ENCODE assay signal across 1 cellular context in genomic region chr1:203607169-203607873, GRCh38.
A peak's percentile ranks its signal among the peaks of the same experiment; 100 is the strongest.
TF ChIP-seq lines count a peak whose summit lies in the region.

No MANE protein-coding gene starts in this region.

TF ChIP-seq in K562, 482 proteins besides CTCF, POLR2A, EP300 and RAD21 (continued from another document and continues in another):
- no peak for TF ChIP-seq ZNF395 (CRISPR knock-in tag; IDR thresholded peaks at IDR 0.05)
- TF ChIP-seq DNMT1 (IDR thresholded peaks at IDR 0.05) = no peak
- TF ChIP-seq ADNP (tag; IDR thresholded peaks at IDR 0.05) = peak; percentile 77
- no peak for TF ChIP-seq GABPB2 (CRISPR knock-in tag; conservative IDR thresholded peaks at IDR 0.05)
- peak; percentile 45; the same call in 1 of the 2 replicates for TF ChIP-seq TEAD4 (IDR thresholded peaks at IDR 0.05; ENCODE audit: low read length)
- no peak for TF ChIP-seq TEAD4 (CRISPR knock-in tag; IDR thresholded peaks at IDR 0.05; ENCODE audit: borderline replicate concordance)
- TF ChIP-seq, protein P1, sequence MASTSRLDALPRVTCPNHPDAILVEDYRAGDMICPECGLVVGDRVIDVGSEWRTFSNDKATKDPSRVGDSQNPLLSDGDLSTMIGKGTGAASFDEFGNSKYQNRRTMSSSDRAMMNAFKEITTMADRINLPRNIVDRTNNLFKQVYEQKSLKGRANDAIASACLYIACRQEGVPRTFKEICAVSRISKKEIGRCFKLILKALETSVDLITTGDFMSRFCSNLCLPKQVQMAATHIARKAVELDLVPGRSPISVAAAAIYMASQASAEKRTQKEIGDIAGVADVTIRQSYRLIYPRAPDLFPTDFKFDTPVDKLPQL (IDR thresholded peaks at IDR 0.05; ENCODE audit: extremely low read depth, insufficient read length) = no peak
- TF ChIP-seq DPF2 (IDR thresholded peaks at IDR 0.05) = peak; percentile 85
- peak; percentile 83 to 94 for TF ChIP-seq FOXK2 (conservative IDR thresholded peaks at IDR 0.05 in 1 of 2, IDR thresholded peaks at IDR 0.05 in 1 of 2; ENCODE audit: low read depth in 2 of 2)
- TF ChIP-seq, protein P2, sequence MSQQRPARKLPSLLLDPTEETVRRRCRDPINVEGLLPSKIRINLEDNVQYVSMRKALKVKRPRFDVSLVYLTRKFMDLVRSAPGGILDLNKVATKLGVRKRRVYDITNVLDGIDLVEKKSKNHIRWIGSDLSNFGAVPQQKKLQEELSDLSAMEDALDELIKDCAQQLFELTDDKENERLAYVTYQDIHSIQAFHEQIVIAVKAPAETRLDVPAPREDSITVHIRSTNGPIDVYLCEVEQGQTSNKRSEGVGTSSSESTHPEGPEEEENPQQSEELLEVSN (IDR thresholded peaks at IDR 0.05; ENCODE audit: borderline replicate concordance in 1 of 2, extremely low read depth in 1 of 2, insufficient read depth in 1 of 2, insufficient read length in 1 of 2, low read depth in 1 of 2, low read length in 1 of 2, poor library complexity in 1 of 2, severe bottlenecking in 1 of 2) = peak in 1 of 2 experiments; percentile 50
- TF ChIP-seq PHF8 (IDR thresholded peaks at IDR 0.05; ENCODE audit: borderline replicate concordance, low read length) = no peak
- peak; percentile 55; the same call in 1 of the 2 replicates for TF ChIP-seq MYNN (IDR thresholded peaks at IDR 0.05)
- no peak for TF ChIP-seq MYNN (CRISPR knock-in tag; IDR thresholded peaks at IDR 0.05)
- TF ChIP-seq, protein P3, sequence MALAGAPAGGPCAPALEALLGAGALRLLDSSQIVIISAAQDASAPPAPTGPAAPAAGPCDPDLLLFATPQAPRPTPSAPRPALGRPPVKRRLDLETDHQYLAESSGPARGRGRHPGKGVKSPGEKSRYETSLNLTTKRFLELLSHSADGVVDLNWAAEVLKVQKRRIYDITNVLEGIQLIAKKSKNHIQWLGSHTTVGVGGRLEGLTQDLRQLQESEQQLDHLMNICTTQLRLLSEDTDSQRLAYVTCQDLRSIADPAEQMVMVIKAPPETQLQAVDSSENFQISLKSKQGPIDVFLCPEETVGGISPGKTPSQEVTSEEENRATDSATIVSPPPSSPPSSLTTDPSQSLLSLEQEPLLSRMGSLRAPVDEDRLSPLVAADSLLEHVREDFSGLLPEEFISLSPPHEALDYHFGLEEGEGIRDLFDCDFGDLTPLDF (CRISPR knock-in tag; IDR thresholded peaks at IDR 0.05) = no peak
- TF ChIP-seq PML (IDR thresholded peaks at IDR 0.05; ENCODE audit: low read length) = no peak
- TF ChIP-seq, protein P4, sequence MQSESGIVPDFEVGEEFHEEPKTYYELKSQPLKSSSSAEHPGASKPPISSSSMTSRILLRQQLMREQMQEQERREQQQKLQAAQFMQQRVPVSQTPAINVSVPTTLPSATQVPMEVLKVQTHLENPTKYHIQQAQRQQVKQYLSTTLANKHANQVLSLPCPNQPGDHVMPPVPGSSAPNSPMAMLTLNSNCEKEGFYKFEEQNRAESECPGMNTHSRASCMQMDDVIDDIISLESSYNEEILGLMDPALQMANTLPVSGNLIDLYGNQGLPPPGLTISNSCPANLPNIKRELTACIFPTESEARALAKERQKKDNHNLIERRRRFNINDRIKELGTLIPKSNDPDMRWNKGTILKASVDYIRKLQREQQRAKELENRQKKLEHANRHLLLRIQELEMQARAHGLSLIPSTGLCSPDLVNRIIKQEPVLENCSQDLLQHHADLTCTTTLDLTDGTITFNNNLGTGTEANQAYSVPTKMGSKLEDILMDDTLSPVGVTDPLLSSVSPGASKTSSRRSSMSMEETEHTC (IDR thresholded peaks at IDR 0.05) = no peak
- peak; percentile 91 for TF ChIP-seq SMARCA4 (IDR thresholded peaks at IDR 0.05)
- TF ChIP-seq, protein P5, sequence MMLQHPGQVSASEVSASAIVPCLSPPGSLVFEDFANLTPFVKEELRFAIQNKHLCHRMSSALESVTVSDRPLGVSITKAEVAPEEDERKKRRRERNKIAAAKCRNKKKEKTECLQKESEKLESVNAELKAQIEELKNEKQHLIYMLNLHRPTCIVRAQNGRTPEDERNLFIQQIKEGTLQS (IDR thresholded peaks at IDR 0.05) = peak; percentile 95
- TF ChIP-seq, protein P5 (CRISPR knock-in tag; conservative IDR thresholded peaks at IDR 0.05) = no peak
- TF ChIP-seq NFIC (IDR thresholded peaks at IDR 0.05) = 0 out of 2 replicates have a peak, but pooled peaks have one; percentile 24
- no peak for TF ChIP-seq RBM22 (IDR thresholded peaks at IDR 0.05; ENCODE audit: low read depth, low read length, poor library complexity, severe bottlenecking)
- no peak for TF ChIP-seq ZFP30 (CRISPR knock-in tag; IDR thresholded peaks at IDR 0.05; ENCODE audit: borderline replicate concordance)
- TF ChIP-seq, protein P6, sequence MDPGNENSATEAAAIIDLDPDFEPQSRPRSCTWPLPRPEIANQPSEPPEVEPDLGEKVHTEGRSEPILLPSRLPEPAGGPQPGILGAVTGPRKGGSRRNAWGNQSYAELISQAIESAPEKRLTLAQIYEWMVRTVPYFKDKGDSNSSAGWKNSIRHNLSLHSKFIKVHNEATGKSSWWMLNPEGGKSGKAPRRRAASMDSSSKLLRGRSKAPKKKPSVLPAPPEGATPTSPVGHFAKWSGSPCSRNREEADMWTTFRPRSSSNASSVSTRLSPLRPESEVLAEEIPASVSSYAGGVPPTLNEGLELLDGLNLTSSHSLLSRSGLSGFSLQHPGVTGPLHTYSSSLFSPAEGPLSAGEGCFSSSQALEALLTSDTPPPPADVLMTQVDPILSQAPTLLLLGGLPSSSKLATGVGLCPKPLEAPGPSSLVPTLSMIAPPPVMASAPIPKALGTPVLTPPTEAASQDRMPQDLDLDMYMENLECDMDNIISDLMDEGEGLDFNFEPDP (CRISPR knock-in tag; IDR thresholded peaks at IDR 0.05) = no peak
- TF ChIP-seq ATF7 (IDR thresholded peaks at IDR 0.05) = peak; percentile 92
- peak; percentile 14; the same call in 1 of the 2 replicates for TF ChIP-seq GABPB1 (CRISPR knock-in tag; IDR thresholded peaks at IDR 0.05)
- peak; percentile 84 for TF ChIP-seq ARID1B (IDR thresholded peaks at IDR 0.05)
- TF ChIP-seq ZNF212 (CRISPR knock-in tag; IDR thresholded peaks at IDR 0.05) = no peak
- TF ChIP-seq AFF1 (IDR thresholded peaks at IDR 0.05; ENCODE audit: low read depth in 1 of 2, partially characterized antibody in 2 of 2) = peak in 1 of 2 experiments; percentile 40
- TF ChIP-seq, protein P7, sequence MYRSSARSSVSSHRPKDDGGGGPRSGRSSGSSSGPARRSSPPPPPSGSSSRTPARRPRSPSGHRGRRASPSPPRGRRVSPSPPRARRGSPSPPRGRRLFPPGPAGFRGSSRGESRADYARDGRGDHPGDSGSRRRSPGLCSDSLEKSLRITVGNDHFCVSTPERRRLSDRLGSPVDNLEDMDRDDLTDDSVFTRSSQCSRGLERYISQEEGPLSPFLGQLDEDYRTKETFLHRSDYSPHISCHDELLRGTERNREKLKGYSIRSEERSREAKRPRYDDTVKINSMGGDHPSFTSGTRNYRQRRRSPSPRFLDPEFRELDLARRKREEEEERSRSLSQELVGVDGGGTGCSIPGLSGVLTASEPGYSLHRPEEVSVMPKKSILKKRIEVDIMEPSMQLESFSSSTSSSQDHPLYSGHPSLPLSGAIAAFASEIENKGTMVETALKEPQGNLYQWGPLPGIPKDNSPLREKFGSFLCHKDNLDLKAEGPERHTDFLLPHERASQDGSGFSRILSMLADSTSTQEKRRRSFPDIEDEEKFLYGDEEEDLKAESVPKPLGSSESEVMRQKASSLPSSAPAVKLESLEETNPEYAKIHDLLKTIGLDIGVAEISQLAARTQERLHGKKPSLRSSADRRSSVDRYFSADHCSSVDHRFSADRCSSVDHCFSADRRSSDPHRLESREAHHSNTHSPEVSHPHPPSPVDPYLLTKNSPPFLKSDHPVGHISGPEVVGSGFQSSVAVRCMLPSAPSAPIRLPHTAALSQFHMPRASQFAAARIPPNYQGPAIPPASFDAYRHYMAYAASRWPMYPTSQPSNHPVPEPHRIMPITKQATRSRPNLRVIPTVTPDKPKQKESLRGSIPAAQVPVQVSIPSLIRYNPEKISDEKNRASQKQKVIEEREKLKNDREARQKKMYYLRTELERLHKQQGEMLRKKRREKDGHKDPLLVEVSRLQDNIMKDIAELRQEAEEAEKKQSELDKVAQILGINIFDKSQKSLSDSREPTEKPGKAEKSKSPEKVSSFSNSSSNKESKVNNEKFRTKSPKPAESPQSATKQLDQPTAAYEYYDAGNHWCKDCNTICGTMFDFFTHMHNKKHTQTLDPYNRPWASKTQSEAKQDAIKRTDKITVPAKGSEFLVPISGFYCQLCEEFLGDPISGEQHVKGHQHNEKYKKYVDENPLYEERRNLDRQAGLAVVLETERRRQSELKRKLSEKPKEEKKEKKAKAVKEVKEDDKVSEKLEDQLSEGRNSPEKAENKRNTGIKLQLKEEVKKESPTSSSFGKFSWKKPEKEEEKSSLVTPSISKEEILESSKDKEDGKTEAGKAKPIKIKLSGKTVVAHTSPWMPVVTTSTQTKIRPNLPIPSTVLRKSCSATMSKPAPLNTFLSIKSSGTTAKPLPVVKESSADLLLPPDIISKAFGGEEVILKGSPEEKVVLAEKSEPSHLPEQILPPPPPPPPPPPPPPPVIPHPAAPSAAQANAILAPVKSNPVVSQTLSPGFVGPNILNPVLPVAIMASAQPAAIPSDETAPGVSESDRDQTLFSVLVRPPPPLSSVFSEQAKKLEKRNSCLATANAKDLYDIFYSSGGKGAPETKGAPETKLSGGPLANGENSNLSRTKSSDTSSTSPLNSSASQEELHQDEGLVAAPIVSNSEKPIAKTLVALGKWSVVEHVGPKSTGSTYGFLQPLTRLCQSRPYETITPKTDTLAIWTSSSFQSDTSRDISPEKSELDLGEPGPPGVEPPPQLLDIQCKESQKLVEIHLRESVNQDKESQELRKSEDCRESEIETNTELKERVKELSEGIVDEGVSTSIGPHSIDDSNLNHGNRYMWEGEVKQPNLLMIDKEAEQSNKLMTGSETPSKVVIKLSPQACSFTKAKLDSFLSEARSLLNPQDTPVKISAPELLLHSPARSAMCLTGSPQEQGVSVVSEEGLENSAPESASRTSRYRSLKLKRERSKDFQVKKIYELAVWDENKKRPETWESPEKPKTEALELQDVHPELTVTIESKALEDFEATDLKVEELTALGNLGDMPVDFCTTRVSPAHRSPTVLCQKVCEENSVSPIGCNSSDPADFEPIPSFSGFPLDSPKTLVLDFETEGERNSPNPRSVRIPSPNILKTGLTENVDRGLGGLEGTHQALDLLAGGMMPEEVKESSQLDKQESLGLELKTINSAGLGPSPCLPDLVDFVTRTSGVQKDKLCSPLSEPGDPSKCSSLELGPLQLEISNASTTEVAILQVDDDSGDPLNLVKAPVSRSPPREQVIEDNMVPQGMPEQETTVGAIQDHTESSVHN (IDR thresholded peaks at IDR 0.05; ENCODE audit: borderline replicate concordance in 1 of 2, low read depth in 1 of 2) = peak in 1 of 2 experiments; percentile 56; a peak in 1 of 4 replicates
- no peak for TF ChIP-seq ETV1 (tag; conservative IDR thresholded peaks at IDR 0.05; ENCODE audit: low read depth)
- TF ChIP-seq LEF1 (IDR thresholded peaks at IDR 0.05) = peak; percentile 29; the same call in 1 of the 2 replicates
- TF ChIP-seq ILF3 (IDR thresholded peaks at IDR 0.05; ENCODE audit: borderline replicate concordance) = no peak
- no peak for TF ChIP-seq MCM5 (IDR thresholded peaks at IDR 0.05; ENCODE audit: low read depth)
- TF ChIP-seq NCOR1 (IDR thresholded peaks at IDR 0.05) = peak; percentile 34; the same call in 1 of the 2 replicates
- TF ChIP-seq, protein P8, sequence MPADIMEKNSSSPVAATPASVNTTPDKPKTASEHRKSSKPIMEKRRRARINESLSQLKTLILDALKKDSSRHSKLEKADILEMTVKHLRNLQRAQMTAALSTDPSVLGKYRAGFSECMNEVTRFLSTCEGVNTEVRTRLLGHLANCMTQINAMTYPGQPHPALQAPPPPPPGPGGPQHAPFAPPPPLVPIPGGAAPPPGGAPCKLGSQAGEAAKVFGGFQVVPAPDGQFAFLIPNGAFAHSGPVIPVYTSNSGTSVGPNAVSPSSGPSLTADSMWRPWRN (IDR thresholded peaks at IDR 0.05; ENCODE audit: low read depth) = peak; percentile 85
